22 cellular contexts compared by ENCODE assay signal in genomic region chr2:181129654-181130053, GRCh38.
DNase-seq lines count a peak whose midpoint lies in the region; ATAC-seq and TF ChIP-seq lines count a peak whose summit lies in the region.
"Had no signal": no experiment of that assay in that cellular context is flagged by ENCODE, and none has a peak within 500 bp of the region (broad histone marks: within the 10 kb centered on the region; RNA-seq: fewer than 3 reads in every experiment).

No MANE protein-coding gene starts in this region.

- H3K4me1 ChIP-seq in PC-9 (replicated peaks; ENCODE audit: insufficient read depth) (no peaks in the 10 kb centered on the region), testis (no peaks in the 10 kb centered on the region)
- H3K4me1 ChIP-seq: A549, right atrium auricular region, stomach, transverse colon had no signal

- CTCF ChIA-PET in activated CD8-positive, alpha-beta memory T cell treated with anti-CD3 and anti-CD28 coated beads, Interleukin-2, amount 10 ng/mL, durations not matched to agents 7 days and 5 days (lab: Charles Lee): interaction anchor here (0.8 to 10.8 kb wide), 8 partner anchors 15 to 327 kb away, joined by 3 to 118 read pairs (median 4); partner anchors contain the start of gene ITGA4
- CTCF ChIA-PET in PC-9 (lab: Charles Lee): no interaction called here

- WGBS in testis, 2 donors: 90 to 95% methylated on average over 4 of the region's 4 CpGs

- intact Hi-C loops in PC-9 (cut with micrococcal nuclease; ENCODE audit: unreplicated experiment): loop anchor here (10.0 kb wide), 1 partner anchor 165 kb away; no protein-coding TSS in a partner anchor
- intact Hi-C loops in testis (cut with DNase I; ENCODE audit: low total_unique reads): no loop called here

- no peaks in the 10 kb centered on the region for H3K9me3 Mint-ChIP-seq in activated CD8-positive, alpha-beta memory T cell treated with anti-CD3 and anti-CD28 coated beads, Interleukin-2, amount 10 ng/mL, durations not matched to agents 7 days and 5 days (ENCODE audit: low read depth)
- H3K9me3 Mint-ChIP-seq in activated naive CD8-positive, alpha-beta T cell treated with anti-CD3 and anti-CD28 coated beads, Interleukin-2, amount 10 ng/mL, durations not matched to agents 7 days and 5 days: peaks cover 2% of the 10 kb centered on the region
- no peaks in the 10 kb centered on the region for H3K9me3 Mint-ChIP-seq in stimulated activated effector memory CD8-positive, alpha-beta T cell treated with anti-CD3 and anti-CD28 coated beads, Interleukin-12 subunit alpha, Interleukin-12 subunit beta, amount 100 ng/mL, for 72 hours

- peak overlapping the region; percentile 3 for H2AFZ ChIP-seq in PC-9

- DNase-seq in activated CD8-positive, alpha-beta memory T cell treated with anti-CD3 and anti-CD28 coated beads, Interleukin-2, amount 10 ng/mL, durations not matched to agents 7 days and 5 days: peak; percentile 64
- DNase-seq in activated CD8-positive, alpha-beta memory T cell treated with anti-CD3 and anti-CD28 coated beads, Interleukin-2, amount 50 U/mL, for 4 hours: no peak
- DNase-seq in PC-9 (no peak), GM10266 (ENCODE audit: extremely low spot score) (no peak), testis (no peak)
- no peak for DNase-seq in activated naive CD8-positive, alpha-beta T cell treated with anti-CD3 and anti-CD28 coated beads, Interleukin-2, amount 10 ng/mL, durations not matched to agents 7 days and 5 days
- peak in 1 of 2 donors; percentile 65 for DNase-seq in stimulated activated effector memory CD8-positive, alpha-beta T cell treated with anti-CD3 and anti-CD28 coated beads, Interleukin-12 subunit alpha, Interleukin-12 subunit beta, amount 100 ng/mL, for 72 hours (ENCODE audit: low spot score in 2 of 2)
- DNase-seq: activated CD4-positive, alpha-beta T cell treated with anti-CD3 and anti-CD28 coated beads for 4 hours; cortex of kidney; kidney glomerular epithelial cell; mammary epithelial cell; NCI-H1092; NCI-H187 treated with DMSO at 0.1 percent for 48 hours; NCI-H69; spleen; stimulated activated CD4-positive, alpha-beta T cell treated with anti-CD3 and anti-CD28 coated beads, Interleukin-4, amount 100 ng/mL, for 24 hours; stomach; SW 1271; transverse colon had no signal

- no peaks in the 10 kb centered on the region for H4K20me1 ChIP-seq in PC-9 (ENCODE audit: insufficient read depth)

- H3K9me2 ChIP-seq in PC-9 (ENCODE audit: insufficient read depth): no peaks in the 10 kb centered on the region; the same call in 1 of the 2 replicates

- no peak overlapping the region for H3K27ac ChIP-seq in PC-9
- no peak overlapping the region for H3K27ac ChIP-seq in testis
- H3K27ac ChIP-seq: A549, right atrium auricular region, transverse colon had no signal

- H3K36me3 ChIP-seq in PC-9 (ENCODE audit: low read depth): no peaks in the 10 kb centered on the region
- no peaks in the 10 kb centered on the region for H3K36me3 ChIP-seq in testis (ENCODE audit: low read depth, missing control alignments)
- H3K36me3 ChIP-seq: right atrium auricular region, spleen, stomach, transverse colon had no signal

- no peak for TF ChIP-seq CTCF in PC-9 (conservative IDR thresholded peaks at IDR 0.05)
- no peak for TF ChIP-seq CTCF in GM10266 (IDR thresholded peaks at IDR 0.05; ENCODE audit: control insufficient read depth, insufficient read depth, low read depth, missing control alignments)
- no peak for TF ChIP-seq CTCF in testis (IDR thresholded peaks at IDR 0.05)

- H3K79me2 ChIP-seq in PC-9 (ENCODE audit: low read depth): no peaks in the 10 kb centered on the region

- peak overlapping the region; percentile 63 for H3K4me3 Mint-ChIP-seq in activated CD8-positive, alpha-beta memory T cell treated with anti-CD3 and anti-CD28 coated beads, Interleukin-2, amount 10 ng/mL, durations not matched to agents 7 days and 5 days
- peak overlapping the region; percentile 26 for H3K4me3 Mint-ChIP-seq in activated naive CD8-positive, alpha-beta T cell treated with anti-CD3 and anti-CD28 coated beads, Interleukin-2, amount 10 ng/mL, durations not matched to agents 7 days and 5 days
- H3K4me3 Mint-ChIP-seq in stimulated activated effector memory CD8-positive, alpha-beta T cell treated with anti-CD3 and anti-CD28 coated beads, Interleukin-12 subunit alpha, Interleukin-12 subunit beta, amount 100 ng/mL, for 72 hours: peak overlapping the region; percentile 57

- H3F3A ChIP-seq in PC-9 (ENCODE audit: insufficient read depth, low read depth): no peaks in the 10 kb centered on the region

- no peak overlapping the region for H3K4me2 ChIP-seq in PC-9
- H3K4me2 ChIP-seq: A549 had no signal

- POLR2A ChIA-PET in PC-9 (lab: Charles Lee; ENCODE audit: unreplicated experiment): no interaction called here
- POLR2A ChIA-PET in activated naive CD8-positive, alpha-beta T cell treated with anti-CD3 and anti-CD28 coated beads, Interleukin-2, amount 10 ng/mL, durations not matched to agents 7 days and 5 days (lab: Charles Lee): interaction anchor here (3.7 kb wide), 1 partner anchor 12 kb away, joined by 23 read pairs; no protein-coding TSS in a partner anchor

- H3K4me1 Mint-ChIP-seq in activated CD8-positive, alpha-beta memory T cell treated with anti-CD3 and anti-CD28 coated beads, Interleukin-2, amount 10 ng/mL, durations not matched to agents 7 days and 5 days: peaks cover 72% of the 10 kb centered on the region
- H3K4me1 Mint-ChIP-seq in activated naive CD8-positive, alpha-beta T cell treated with anti-CD3 and anti-CD28 coated beads, Interleukin-2, amount 10 ng/mL, durations not matched to agents 7 days and 5 days: peaks cover 46% of the 10 kb centered on the region
- H3K4me1 Mint-ChIP-seq in stimulated activated effector memory CD8-positive, alpha-beta T cell treated with anti-CD3 and anti-CD28 coated beads, Interleukin-12 subunit alpha, Interleukin-12 subunit beta, amount 100 ng/mL, for 72 hours: peaks cover 42% of the 10 kb centered on the region

- no TSS peak for BruUV-seq in PC-9 (replicated peaks; lab: Mats Ljungman, UMichigan)

- H3K9me3 ChIP-seq in PC-9 (ENCODE audit: insufficient read depth, low read depth) (peaks cover 5% of the 10 kb centered on the region; the same call in 1 of the 2 replicates), testis (no peaks in the 10 kb centered on the region)
- H3K9me3 ChIP-seq: right atrium auricular region, stomach, transverse colon had no signal

- H3K4me3 ChIP-seq in PC-9: no peak overlapping the region
- no peak overlapping the region for H3K4me3 ChIP-seq in testis
- H3K4me3 ChIP-seq: A549, right atrium auricular region, spleen, stomach, transverse colon had no signal

- TF ChIP-seq POLR2A in testis (IDR thresholded peaks at IDR 0.05): no peak

- peaks cover 40% of the 10 kb centered on the region for H3K36me3 Mint-ChIP-seq in activated CD8-positive, alpha-beta memory T cell treated with anti-CD3 and anti-CD28 coated beads, Interleukin-2, amount 10 ng/mL, durations not matched to agents 7 days and 5 days
- peaks cover 19% of the 10 kb centered on the region for H3K36me3 Mint-ChIP-seq in activated naive CD8-positive, alpha-beta T cell treated with anti-CD3 and anti-CD28 coated beads, Interleukin-2, amount 10 ng/mL, durations not matched to agents 7 days and 5 days
- H3K36me3 Mint-ChIP-seq in stimulated activated effector memory CD8-positive, alpha-beta T cell treated with anti-CD3 and anti-CD28 coated beads, Interleukin-12 subunit alpha, Interleukin-12 subunit beta, amount 100 ng/mL, for 72 hours: peaks cover 11% of the 10 kb centered on the region

- H3K27me3 Mint-ChIP-seq in activated CD8-positive, alpha-beta memory T cell treated with anti-CD3 and anti-CD28 coated beads, Interleukin-2, amount 10 ng/mL, durations not matched to agents 7 days and 5 days: no peaks in the 10 kb centered on the region
- no peaks in the 10 kb centered on the region for H3K27me3 Mint-ChIP-seq in activated naive CD8-positive, alpha-beta T cell treated with anti-CD3 and anti-CD28 coated beads, Interleukin-2, amount 10 ng/mL, durations not matched to agents 7 days and 5 days

- H3K27ac Mint-ChIP-seq in activated CD8-positive, alpha-beta memory T cell treated with anti-CD3 and anti-CD28 coated beads, Interleukin-2, amount 10 ng/mL, durations not matched to agents 7 days and 5 days: peak overlapping the region; percentile 91
- peak overlapping the region; percentile 79 for H3K27ac Mint-ChIP-seq in activated naive CD8-positive, alpha-beta T cell treated with anti-CD3 and anti-CD28 coated beads, Interleukin-2, amount 10 ng/mL, durations not matched to agents 7 days and 5 days
- peak overlapping the region; percentile 74 for H3K27ac Mint-ChIP-seq in stimulated activated effector memory CD8-positive, alpha-beta T cell treated with anti-CD3 and anti-CD28 coated beads, Interleukin-12 subunit alpha, Interleukin-12 subunit beta, amount 100 ng/mL, for 72 hours

- H3K27me3 ChIP-seq in PC-9 (ENCODE audit: insufficient read depth, low read depth): no peaks in the 10 kb centered on the region
- no peaks in the 10 kb centered on the region for H3K27me3 ChIP-seq in testis
- H3K27me3 ChIP-seq: right atrium auricular region, spleen, stomach, transverse colon had no signal

- peak; percentile 32 for ATAC-seq in activated CD8-positive, alpha-beta memory T cell treated with anti-CD3 and anti-CD28 coated beads, Interleukin-2, amount 10 ng/mL, durations not matched to agents 7 days and 5 days
- no peak for ATAC-seq in activated naive CD8-positive, alpha-beta T cell treated with anti-CD3 and anti-CD28 coated beads, Interleukin-2, amount 10 ng/mL, durations not matched to agents 7 days and 5 days (ENCODE audit: low read depth)
- ATAC-seq in stimulated activated effector memory CD8-positive, alpha-beta T cell treated with anti-CD3 and anti-CD28 coated beads, Interleukin-12 subunit alpha, Interleukin-12 subunit beta, amount 100 ng/mL, for 72 hours: peak; percentile 29
- no peak for ATAC-seq in HG03439 (IDR thresholded peaks at IDR 0.05; ENCODE audit: unreplicated experiment)
- ATAC-seq: A549 had no signal

Comparison
In these comparisons a context has a peak if more than half of its experiments do, and no peak if none do; other contexts are left out.
1. ATAC-seq: peak in activated CD8-positive, alpha-beta memory T cell treated with anti-CD3 and anti-CD28 coated beads, Interleukin-2, amount 10 ng/mL, durations not matched to agents 7 days and 5 days (single experiment) and stimulated activated effector memory CD8-positive, alpha-beta T cell treated with anti-CD3 and anti-CD28 coated beads, Interleukin-12 subunit alpha, Interleukin-12 subunit beta, amount 100 ng/mL, for 72 hours (single experiment); none in activated naive CD8-positive, alpha-beta T cell treated with anti-CD3 and anti-CD28 coated beads, Interleukin-2, amount 10 ng/mL, durations not matched to agents 7 days and 5 days (single experiment) and HG03439 (single experiment).
2. Peak in every context shown above with its lines, with median percentiles within 50 percentile points of each other: H3K27ac Mint-ChIP-seq and H3K4me3 Mint-ChIP-seq.